In genomic region chr20:17505664-17506517, GRCh38 we compare ENCODE assay signal across 8 cellular contexts. TPM values are rescaled to one million over a fixed set of nuclear protein-coding genes. Genes with fewer than 3 reads are reported as not detected.
DNase-seq lines count a peak whose midpoint lies in the region; ATAC-seq and TF ChIP-seq lines count a peak whose summit lies in the region.

No MANE protein-coding gene starts in this region.

- H3K4me3 ChIP-seq in transverse colon, result peak overlapping the region in 2 of 4 donors; percentile 37 to 59

- H3K27ac Mint-ChIP-seq in H9, result no peak overlapping the region
- H3K27ac Mint-ChIP-seq in T-helper 17 cell, result peak overlapping the region; percentile 86
- H3K27ac Mint-ChIP-seq in central memory CD8-positive, alpha-beta T cell (ENCODE audit: low read depth), result peak overlapping the region; percentile 71
- peak overlapping the region in 9 of 10 donors; percentile 30 to 92 (median 85) for H3K27ac Mint-ChIP-seq in naive thymus-derived CD8-positive, alpha-beta T cell

- H3K27me3 Mint-ChIP-seq in H9 (ENCODE audit: low read depth), result peaks cover 9% of the 10 kb centered on the region
- no peaks in the 10 kb centered on the region for H3K27me3 Mint-ChIP-seq in T-helper 17 cell
- peaks cover 6% of the 10 kb centered on the region for H3K27me3 Mint-ChIP-seq in central memory CD8-positive, alpha-beta T cell
- peaks cover 0 to 4% (median 0%) of the 10 kb centered on the region in 5 donors for H3K27me3 Mint-ChIP-seq in naive thymus-derived CD8-positive, alpha-beta T cell

- H4K8ac ChIP-seq in H9 (replicated peaks; ENCODE audit: insufficient read length, low read depth, low read length), result no peak overlapping the region

- intact Hi-C loops in transverse colon (cut with DNase I; ENCODE audit: low total_unique reads), result loop anchor here (2.0 to 10.0 kb wide), 2 partner anchors 111 to 399 kb away; no protein-coding TSS in a partner anchor

- peaks cover 17 to 23% of the 10 kb centered on the region in 2 experiments for H3K4me1 Mint-ChIP-seq in H9
- peaks cover 31% of the 10 kb centered on the region for H3K4me1 Mint-ChIP-seq in T-helper 17 cell
- H3K4me1 Mint-ChIP-seq in central memory CD8-positive, alpha-beta T cell, result peaks cover 38% of the 10 kb centered on the region
- H3K4me1 Mint-ChIP-seq in naive thymus-derived CD8-positive, alpha-beta T cell, result peaks cover 13 to 38% (median 25%) of the 10 kb centered on the region in 4 donors

- H3K27ac ChIP-seq in H9 (ENCODE audit: insufficient read length, low read depth, low read length) (no peak overlapping the region), transverse colon (peak overlapping the region; percentile 23 to 64 (median 56))

- no peak overlapping the region for H2BK20ac ChIP-seq in H9 (ENCODE audit: low read depth, low read length, poor library complexity, severe bottlenecking)

- ATAC-seq in T-helper 17 cell (no peak), GM18909 (IDR thresholded peaks at IDR 0.05; ENCODE audit: poor library complexity, unreplicated experiment) (no peak)
- peak; percentile 53 for ATAC-seq in central memory CD8-positive, alpha-beta T cell (replicated peaks; ENCODE audit: extremely low read depth, poor library complexity, severe bottlenecking)
- no peak for ATAC-seq in naive thymus-derived CD8-positive, alpha-beta T cell

- DNase-seq in H9, result no peak
- DNase-seq in T-helper 17 cell, result no peak
- no peak for DNase-seq in central memory CD8-positive, alpha-beta T cell (ENCODE audit: low spot score in 2 of 2)
- peak in 2 of 10 donors; percentile 4 to 12 for DNase-seq in naive thymus-derived CD8-positive, alpha-beta T cell
- no peak for DNase-seq in transverse colon
- DNase-seq in NCI-H524 treated with DMSO at 0.1 percent for 48 hours (lab: John Stamatoyannopoulos, UW), result no peak
- DNase-seq in NAMALWA (ENCODE audit: low spot score), result no peak

- no peak for TF ChIP-seq EP300 in transverse colon (IDR thresholded peaks at IDR 0.05; ENCODE audit: low read depth)

- H3K4me1 ChIP-seq in H9 (ENCODE audit: insufficient read depth, low read length), result no peaks in the 10 kb centered on the region
- H3K4me1 ChIP-seq in transverse colon, result peaks cover 0 to 14% (median 12%) of the 10 kb centered on the region in 4 donors

- H3K9ac ChIP-seq in H9 (ENCODE audit: extremely low read depth, insufficient read length, low read length), result no peak overlapping the region

- H3K9me3 ChIP-seq in H9 (ENCODE audit: control insufficient read depth, low read depth, low read length), result no peaks in the 10 kb centered on the region
- H3K9me3 ChIP-seq in T-helper 17 cell (ENCODE audit: control insufficient read depth, low read length, poor library complexity, severe bottlenecking), result no peaks in the 10 kb centered on the region
- H3K9me3 ChIP-seq in transverse colon, result no peaks in the 10 kb centered on the region

- peak overlapping the region; percentile 57 for H3K4me2 ChIP-seq in H9 (ENCODE audit: insufficient read depth, insufficient read length, low read length)

- no peak overlapping the region for H3T11ph ChIP-seq in H9 (ENCODE audit: low read length)

- H3K27me3 ChIP-seq in H9 (ENCODE audit: insufficient read depth, low read length), result no peaks in the 10 kb centered on the region; the same call in 1 of the 2 replicates
- no peaks in the 10 kb centered on the region for H3K27me3 ChIP-seq in transverse colon

- no peak overlapping the region for H2AK5ac ChIP-seq in H9 (ENCODE audit: insufficient read length, low read length)

- in situ Hi-C loops in transverse colon (cut with MboI; ENCODE audit: low pct_ligation_motif_present in 1 of 4, low pct_unique_long_range_greater_than_20kb in 1 of 4, low sequenced_read_pairs in 3 of 4), result loop anchor here (25.0 kb wide), 4 partner anchors 406 to 781 kb away; partner anchors contain the start of gene ZNF133 (in 4 of the 4)

- TF ChIP-seq CTCF in H9 (conservative IDR thresholded peaks at IDR 0.05) (no peak), transverse colon (IDR thresholded peaks at IDR 0.05) (no peak)

- H3K4ac ChIP-seq in H9 (ENCODE audit: low read depth, low read length), result no peak overlapping the region

- H2AFZ ChIP-seq in H9 (ENCODE audit: low read length), result no peak overlapping the region

- H3K56ac ChIP-seq in H9 (ENCODE audit: insufficient read length, low read depth, low read length), result no peak overlapping the region

- no peaks in the 10 kb centered on the region for H3K9me3 Mint-ChIP-seq in H9
- no peaks in the 10 kb centered on the region for H3K9me3 Mint-ChIP-seq in central memory CD8-positive, alpha-beta T cell
- H3K9me3 Mint-ChIP-seq in naive thymus-derived CD8-positive, alpha-beta T cell, result no peaks in the 10 kb centered on the region

- no peaks in the 10 kb centered on the region; a peak in 1 of 7 replicates for H3K36me3 Mint-ChIP-seq in H9 (ENCODE audit: insufficient read depth in 1 of 3, low read depth in 3 of 3)
- H3K36me3 Mint-ChIP-seq in T-helper 17 cell (ENCODE audit: low read depth), result no peaks in the 10 kb centered on the region
- peaks cover 3% of the 10 kb centered on the region for H3K36me3 Mint-ChIP-seq in central memory CD8-positive, alpha-beta T cell (ENCODE audit: insufficient read depth)
- H3K36me3 Mint-ChIP-seq in naive thymus-derived CD8-positive, alpha-beta T cell, result no peaks in the 10 kb centered on the region

- no peak overlapping the region for H2BK15ac ChIP-seq in H9 (ENCODE audit: low read depth, low read length)

- H3K4me3 Mint-ChIP-seq in H9, result peak overlapping the region; percentile 59 to 72; a peak in 3 of 5 replicates
- H3K4me3 Mint-ChIP-seq in T-helper 17 cell, result peak overlapping the region; percentile 90
- peak overlapping the region; percentile 78 for H3K4me3 Mint-ChIP-seq in central memory CD8-positive, alpha-beta T cell
- peak overlapping the region; percentile 83 to 94 (median 90) for H3K4me3 Mint-ChIP-seq in naive thymus-derived CD8-positive, alpha-beta T cell

- POLR2A ChIA-PET in naive thymus-derived CD8-positive, alpha-beta T cell (lab: Charles Lee), result interaction anchor here (2.6 kb wide), 1 partner anchor 65 kb away, joined by 7 read pairs; the partner anchor contains the start of gene DSTN

- H2BK12ac ChIP-seq in H9 (ENCODE audit: insufficient read length, low read depth, low read length), result no peak overlapping the region

- H4K91ac ChIP-seq in H9 (ENCODE audit: insufficient read length, low read depth, low read length), result no peak overlapping the region

- H4K20me1 ChIP-seq in H9 (ENCODE audit: control insufficient read depth, insufficient read depth, insufficient read length), result no peaks in the 10 kb centered on the region

- peaks cover 5% of the 10 kb centered on the region for H3K23me2 ChIP-seq in H9 (ENCODE audit: insufficient read length, low read depth, low read length, poor library complexity, severe bottlenecking)

- no CpG with 5 or more reads among the region's 19 CpGs for WGBS in H9 (ENCODE audit: extremely low coverage, insufficient read length, low lambda C conversion rate)
- 75 to 87% methylated on average over 3 to 19 of the region's 19 CpGs for WGBS in transverse colon (ENCODE audit: low coverage in 1 of 2), 2 donors

- no peak for TF ChIP-seq POLR2A in transverse colon (IDR thresholded peaks at IDR 0.05)

- H3K14ac ChIP-seq in H9 (ENCODE audit: insufficient read depth, low read length), result no peak overlapping the region

- H4K5ac ChIP-seq in H9 (ENCODE audit: insufficient read length, low read depth, low read length), result no peak overlapping the region

- H3K23ac ChIP-seq in H9 (ENCODE audit: insufficient read length, low read depth, low read length), result no peak overlapping the region

- no peaks in the 10 kb centered on the region for H3K36me3 ChIP-seq in transverse colon

- H3K79me2 ChIP-seq in H9 (ENCODE audit: insufficient read depth, low read length), result no peaks in the 10 kb centered on the region

- no peaks in the 10 kb centered on the region for H3K79me1 ChIP-seq in H9 (ENCODE audit: insufficient read depth, low read depth, low read length, poor library complexity, severe bottlenecking)

- H2BK120ac ChIP-seq in H9 (ENCODE audit: low read depth, low read length, poor library complexity, severe bottlenecking), result no peak overlapping the region

- H3K18ac ChIP-seq in H9 (ENCODE audit: insufficient read length, low read depth, low read length), result no peak overlapping the region

- no peak overlapping the region for H2BK5ac ChIP-seq in H9 (ENCODE audit: insufficient read length, low read length)

RNA-seq across cellular contexts. Expression of gene BFSP1, which starts 25.3 kb away (rescaled TPM):
- total RNA-seq in H9 (2021) (8.6 and 9.4 TPM in 2 replicates), T-helper 17 cell (1 to 10 TPM in 1 of 2 donors, under 1 TPM in 1; 0.21 to 1.0 TPM), transverse colon (under 1 TPM in 3 of 4 donors, not detected in 1; 0.75 to 1.00 (median 0.82) TPM)
- not detected for total RNA-seq in naive thymus-derived CD8-positive, alpha-beta T cell
- polyA plus RNA-seq in naive thymus-derived CD8-positive, alpha-beta T cell, result 1 to 10 TPM in 1 of 3 donors, not detected in 2; 1.8 TPM

Comparison
In these comparisons a context has a peak if more than half of its experiments do, and no peak if none do; other contexts are left out.
1. H3K27ac Mint-ChIP-seq: peak in T-helper 17 cell (single experiment), central memory CD8-positive, alpha-beta T cell (single experiment) and naive thymus-derived CD8-positive, alpha-beta T cell (9 of 10); none in H9 (0 of 3).
2. Peak in every context shown above with its lines, with median percentiles within 50 percentile points of each other: H3K4me3 Mint-ChIP-seq.